8 cellular contexts compared by ENCODE assay signal in the genomic region with DNA sequence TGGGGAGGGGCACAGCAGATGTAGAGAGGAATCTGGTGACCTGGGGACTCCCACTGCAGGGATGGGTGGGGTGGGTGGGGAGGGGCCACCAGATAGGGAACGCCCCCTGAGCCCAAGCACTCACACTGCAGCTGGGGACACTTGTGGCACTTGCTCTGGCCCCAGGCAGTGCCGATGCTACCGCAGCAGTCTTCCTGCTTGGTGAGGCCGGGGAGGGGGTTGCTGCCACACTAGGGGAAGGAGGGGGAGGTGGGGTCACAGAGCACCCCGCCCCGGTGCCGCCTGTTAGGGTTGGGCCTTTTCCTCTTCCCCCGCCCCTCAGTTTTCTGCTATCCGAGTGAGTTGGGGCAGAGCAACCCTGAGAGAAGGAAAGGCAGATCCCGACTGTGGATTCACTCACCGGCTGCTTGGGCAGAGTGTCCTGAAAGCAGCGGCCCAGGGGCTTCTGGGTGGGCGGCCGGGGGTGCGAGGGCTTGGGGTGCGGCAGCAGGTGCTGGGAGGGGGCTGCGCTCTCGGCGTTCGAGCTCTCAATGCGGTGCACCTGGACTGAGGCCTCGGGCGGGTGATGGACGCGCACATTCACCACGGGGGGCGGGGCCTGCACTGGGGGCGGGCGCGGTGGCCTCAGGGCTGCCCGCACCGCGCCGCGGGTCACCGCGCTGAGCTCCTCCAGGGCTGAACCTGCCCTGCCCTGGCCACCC. TPM values are rescaled to one million over a fixed set of nuclear protein-coding genes. Genes with fewer than 3 reads are reported as not detected.
A peak's percentile ranks its signal among the peaks of the same experiment; 100 is the strongest.
DNase-seq lines count a peak whose midpoint lies in the region; ATAC-seq lines count a peak whose summit lies in the region.

No MANE protein-coding gene starts in this region.

- ATAC-seq in HG03196 (IDR thresholded peaks at IDR 0.05; ENCODE audit: unreplicated experiment) (no peak), HG02678 (IDR thresholded peaks at IDR 0.05; ENCODE audit: unreplicated experiment) (no peak), HG02610 (IDR thresholded peaks at IDR 0.05; ENCODE audit: unreplicated experiment) (no peak)

- DNase-seq in HT-29 (ENCODE audit: low spot score) (peak; percentile 35), RPMI8226 (peak; percentile 70), GM19238 (ENCODE audit: insufficient read length, low spot score) (no peak)
- peak; percentile 67 for DNase-seq in activated naive CD4-positive, alpha-beta T cell treated with anti-CD3 and anti-CD28 coated beads, Interleukin-2, amount 50 U/mL, for 16 hours
- DNase-seq in stimulated activated CD4-positive, alpha-beta T cell treated with anti-CD3 and anti-CD28 coated beads, Interleukin-15, amount 100 ng/mL, for 1 hour (ENCODE audit: low read depth in 1 of 2, low spot score in 1 of 2), result peak; percentile 46 to 53

RNA-seq across cellular contexts. Expression of gene LTBP3, which starts 4.7 kb away (rescaled TPM):
- 146 and 164 TPM in 2 replicates for total RNA-seq in HT-29 (2014; rRNA removed; shearing (Covaris generic))

RNA-seq across cellular contexts. Expression of gene ZNRD2, which starts 16.8 kb away (rescaled TPM):
- total RNA-seq in HT-29 (2014; rRNA removed; shearing (Covaris generic)), result 137 and 158 TPM in 2 replicates

RNA-seq across cellular contexts. Expression of gene FAM89B, which starts 18.9 kb away (rescaled TPM):
- total RNA-seq in HT-29 (2014; rRNA removed; shearing (Covaris generic)), result 122 and 127 TPM in 2 replicates

RNA-seq across cellular contexts. Expression of gene EHBP1L1, which starts 22.4 kb away (rescaled TPM):
- total RNA-seq in HT-29 (2014; rRNA removed; shearing (Covaris generic)), result 125 and 149 TPM in 2 replicates

RNA-seq across cellular contexts. Expression of gene SCYL1, which starts 28.6 kb away (rescaled TPM):
- 177 and 182 TPM in 2 replicates for total RNA-seq in HT-29 (2014; rRNA removed; shearing (Covaris generic))
